21 cellular contexts compared by ENCODE assay signal in genomic region chr16:60110531-60110930, GRCh38.
"Had no signal": no experiment of that assay in that cellular context is flagged by ENCODE, and none has a peak within 500 bp of the region (broad histone marks: within the 10 kb centered on the region; RNA-seq: fewer than 3 reads in every experiment).

No MANE protein-coding gene starts in this region.

- DNase-seq: MM.1S, NCI-H1092 treated with DMSO at 0.1 percent for 48 hours, NCI-H1436, NCI-H187, NCI-H2029, NCI-H2081 treated with DMSO at 0.1 percent for 48 hours, NCI-H2171, NCI-H226, NCI-H446, NCI-H510A, NCI-H524 treated with DMSO at 0.1 percent for 48 hours, NCI-H69, NCI-H774, SHP77, SK-N-SH, T-helper 1 cell had no signal

- H3K9me3 ChIP-seq: SK-N-SH had no signal

- H3K9ac ChIP-seq: KMS-11, SK-N-SH had no signal

- H3K36me3 Mint-ChIP-seq: IgD-negative memory B cell had no signal

- H3K4me2 ChIP-seq: KMS-11, SK-N-SH had no signal

- ATAC-seq: K562, Panc1 had no signal

- H3K27me3 Mint-ChIP-seq: IgD-negative memory B cell had no signal

- H3K4me3 ChIP-seq: K562 had no signal

- H3K4me3 Mint-ChIP-seq: IgD-negative memory B cell had no signal

- H3K27ac ChIP-seq: KMS-11, RWPE1 had no signal
